In the genomic region with DNA sequence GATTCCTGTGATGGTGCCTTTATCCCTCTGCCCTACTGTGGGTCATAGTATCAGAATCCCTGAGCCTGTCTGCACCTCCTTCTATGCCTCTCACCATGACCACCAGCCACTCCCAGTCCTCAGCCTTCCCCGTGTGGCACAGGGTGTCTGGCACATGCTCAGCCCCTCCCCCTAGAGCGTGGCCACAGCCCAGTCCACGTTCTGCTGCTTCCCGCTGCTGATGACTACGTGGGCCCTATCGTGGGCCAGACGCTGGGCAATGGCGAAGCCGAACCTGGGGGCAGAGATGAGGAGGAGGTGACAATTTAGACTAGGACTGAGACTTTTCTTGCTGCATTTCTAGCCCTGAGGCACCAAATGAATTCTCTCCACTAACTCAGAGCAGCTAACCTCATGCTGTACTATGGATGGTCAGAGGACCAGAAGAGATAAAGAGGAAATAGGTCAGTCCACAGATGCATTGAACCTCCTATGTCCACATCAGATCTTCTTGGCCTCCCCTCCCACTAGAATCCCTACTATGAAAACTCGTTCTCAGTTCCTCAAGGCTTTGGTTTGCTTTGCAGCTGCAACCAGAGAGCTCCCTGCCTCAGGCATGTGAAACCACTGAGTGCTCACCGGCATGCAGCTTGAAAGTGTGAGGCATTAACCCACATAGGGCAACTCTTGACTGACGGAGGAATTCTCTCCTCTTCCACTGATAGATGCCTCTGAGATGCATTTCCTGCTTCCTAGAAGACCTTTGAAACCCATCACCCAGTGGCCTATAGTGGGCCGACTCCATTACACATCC, we compare ENCODE assay signal across 1 cellular context.
TF ChIP-seq lines count a peak whose summit lies in the region.

No MANE protein-coding gene starts in this region.

TF ChIP-seq in H1, 55 proteins besides CTCF, POLR2A, EP300 and RAD21:
- no peak for TF ChIP-seq NANOG (IDR thresholded peaks at IDR 0.05; ENCODE audit: insufficient read depth, low read depth, low read length, poor library complexity, severe bottlenecking)
- TF ChIP-seq TEAD4 (IDR thresholded peaks at IDR 0.05; ENCODE audit: low read depth, low read length): no peak
- TF ChIP-seq BRCA1 (IDR thresholded peaks at IDR 0.05; ENCODE audit: low read depth, low read length): no peak
- TF ChIP-seq TAF7 (optimal IDR thresholded peaks at IDR 0.05; ENCODE audit: borderline replicate concordance, low read depth, low read length): no peak
- no peak for TF ChIP-seq YY1 (IDR thresholded peaks at IDR 0.05; ENCODE audit: low read depth, low read length)
- TF ChIP-seq SP4 (IDR thresholded peaks at IDR 0.05; ENCODE audit: low read length): no peak
- TF ChIP-seq HDAC6 (IDR thresholded peaks at IDR 0.05; ENCODE audit: low read depth, low read length): no peak
- TF ChIP-seq, protein P1, sequence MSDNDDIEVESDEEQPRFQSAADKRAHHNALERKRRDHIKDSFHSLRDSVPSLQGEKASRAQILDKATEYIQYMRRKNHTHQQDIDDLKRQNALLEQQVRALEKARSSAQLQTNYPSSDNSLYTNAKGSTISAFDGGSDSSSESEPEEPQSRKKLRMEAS (IDR thresholded peaks at IDR 0.05): no peak
- no peak for TF ChIP-seq TCF12 (IDR thresholded peaks at IDR 0.05; ENCODE audit: low read depth, low read length)
- TF ChIP-seq JUND (IDR thresholded peaks at IDR 0.05; ENCODE audit: low read length): no peak
- TF ChIP-seq JUN (IDR thresholded peaks at IDR 0.05; ENCODE audit: low read depth, low read length): no peak
